ENCODE assay signal across 1 cellular context in the genomic region with DNA sequence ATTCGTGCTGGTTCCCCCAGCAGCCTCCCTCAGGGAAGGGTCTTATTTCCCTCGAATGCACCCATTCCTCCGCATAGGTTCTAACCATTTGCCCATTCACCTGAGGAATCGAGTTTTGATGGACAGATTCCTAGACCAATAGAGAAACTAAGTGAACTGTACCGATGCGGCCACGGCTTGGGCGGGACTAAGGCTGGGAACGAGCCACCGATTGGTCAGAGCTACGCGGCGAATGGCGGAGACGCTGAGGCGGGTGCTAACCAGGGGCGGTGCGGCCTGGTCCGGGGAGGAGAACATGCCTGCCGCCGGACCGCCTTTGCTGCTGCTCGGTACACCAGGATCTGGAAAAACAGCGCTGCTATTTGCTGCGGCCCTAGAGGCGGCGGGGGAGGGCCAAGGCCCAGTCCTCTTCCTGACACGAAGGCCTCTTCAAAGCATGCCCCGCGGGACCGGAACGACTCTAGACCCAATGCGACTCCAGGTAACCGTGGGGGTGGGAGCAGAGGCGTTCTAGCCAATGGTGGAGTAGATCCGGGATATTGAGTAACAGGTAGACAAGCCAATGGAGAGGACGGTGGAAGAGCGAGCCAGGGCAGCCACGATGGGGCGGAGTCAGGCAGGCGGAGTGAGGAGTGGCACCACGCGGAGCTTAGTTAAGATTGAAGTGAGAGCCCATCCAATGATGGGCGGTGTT.
TF ChIP-seq lines count a peak whose summit lies in the region.

A gene with protein sequence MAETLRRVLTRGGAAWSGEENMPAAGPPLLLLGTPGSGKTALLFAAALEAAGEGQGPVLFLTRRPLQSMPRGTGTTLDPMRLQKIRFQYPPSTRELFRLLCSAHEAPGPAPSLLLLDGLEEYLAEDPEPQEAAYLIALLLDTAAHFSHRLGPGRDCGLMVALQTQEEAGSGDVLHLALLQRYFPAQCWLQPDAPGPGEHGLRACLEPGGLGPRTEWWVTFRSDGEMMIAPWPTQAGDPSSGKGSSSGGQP (plus strand): TSS at position 218 of the 694 bp plus-strand sequence. CDS start 15 bp downstream, at position 233.

TF ChIP-seq in HepG2, 621 proteins besides CTCF, POLR2A, EP300 and RAD21 (continued from another document and continues in another):
- TF ChIP-seq, protein P1, sequence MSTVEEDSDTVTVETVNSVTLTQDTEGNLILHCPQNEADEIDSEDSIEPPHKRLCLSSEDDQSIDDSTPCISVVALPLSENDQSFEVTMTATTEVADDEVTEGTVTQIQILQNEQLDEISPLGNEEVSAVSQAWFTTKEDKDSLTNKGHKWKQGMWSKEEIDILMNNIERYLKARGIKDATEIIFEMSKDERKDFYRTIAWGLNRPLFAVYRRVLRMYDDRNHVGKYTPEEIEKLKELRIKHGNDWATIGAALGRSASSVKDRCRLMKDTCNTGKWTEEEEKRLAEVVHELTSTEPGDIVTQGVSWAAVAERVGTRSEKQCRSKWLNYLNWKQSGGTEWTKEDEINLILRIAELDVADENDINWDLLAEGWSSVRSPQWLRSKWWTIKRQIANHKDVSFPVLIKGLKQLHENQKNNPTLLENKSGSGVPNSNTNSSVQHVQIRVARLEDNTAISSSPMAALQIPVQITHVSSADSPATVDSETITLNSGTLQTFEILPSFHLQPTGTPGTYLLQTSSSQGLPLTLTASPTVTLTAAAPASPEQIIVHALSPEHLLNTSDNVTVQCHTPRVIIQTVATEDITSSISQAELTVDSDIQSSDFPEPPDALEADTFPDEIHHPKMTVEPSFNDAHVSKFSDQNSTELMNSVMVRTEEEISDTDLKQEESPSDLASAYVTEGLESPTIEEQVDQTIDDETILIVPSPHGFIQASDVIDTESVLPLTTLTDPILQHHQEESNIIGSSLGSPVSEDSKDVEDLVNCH (CRISPR knock-in tag; IDR thresholded peaks at IDR 0.05): no peak
- TF ChIP-seq YY1 (IDR thresholded peaks at IDR 0.05; ENCODE audit: insufficient read depth, insufficient replicate concordance, low read depth, low read length) (peak; percentile 86), ZNF83 (CRISPR knock-in tag; IDR thresholded peaks at IDR 0.05; ENCODE audit: borderline replicate concordance) (no peak; the same call in 1 of the 2 replicates), PRPF4 (IDR thresholded peaks at IDR 0.05; ENCODE audit: low read depth, low read length, poor library complexity, severe bottlenecking) (no peak), ZNF788 (CRISPR knock-in tag; IDR thresholded peaks at IDR 0.05; ENCODE audit: borderline replicate concordance) (no peak; the same call in 1 of the 2 replicates), SKI (IDR thresholded peaks at IDR 0.05; ENCODE audit: partially characterized antibody) (no peak), ZBTB38 (CRISPR knock-in tag; IDR thresholded peaks at IDR 0.05) (no peak; the same call in 1 of the 2 replicates), ZNF781 (CRISPR knock-in tag; IDR thresholded peaks at IDR 0.05; ENCODE audit: borderline replicate concordance, not compliant biosample characterization) (no peak), MAF1 (CRISPR knock-in tag; IDR thresholded peaks at IDR 0.05; ENCODE audit: borderline replicate concordance) (no peak), ZNF883 (CRISPR knock-in tag; IDR thresholded peaks at IDR 0.05; ENCODE audit: not compliant biosample characterization) (peak; percentile 84), ZNF737 (CRISPR knock-in tag; IDR thresholded peaks at IDR 0.05; ENCODE audit: borderline replicate concordance) (no peak), ZNF841 (CRISPR knock-in tag; IDR thresholded peaks at IDR 0.05; ENCODE audit: borderline replicate concordance) (no peak), ZNF335 (CRISPR knock-in tag; IDR thresholded peaks at IDR 0.05) (peak; percentile 78), REXO4 (CRISPR knock-in tag; IDR thresholded peaks at IDR 0.05; ENCODE audit: borderline replicate concordance) (no peak), NFIB (CRISPR knock-in tag; IDR thresholded peaks at IDR 0.05; ENCODE audit: borderline replicate concordance) (no peak), CCAR2 (optimal IDR thresholded peaks at IDR 0.05; ENCODE audit: low read depth, low read length) (no peak), ZBTB1 (CRISPR knock-in tag; IDR thresholded peaks at IDR 0.05; ENCODE audit: borderline replicate concordance) (no peak), ZNF256 (CRISPR knock-in tag; conservative IDR thresholded peaks at IDR 0.05) (no peak), JDP2 (CRISPR knock-in tag; IDR thresholded peaks at IDR 0.05; ENCODE audit: borderline replicate concordance) (no peak), ARNTL (CRISPR knock-in tag; IDR thresholded peaks at IDR 0.05) (no peak), IRF2 (CRISPR knock-in tag; IDR thresholded peaks at IDR 0.05) (peak; percentile 33; the same call in 1 of the 2 replicates), ZSCAN21 (CRISPR knock-in tag; IDR thresholded peaks at IDR 0.05; ENCODE audit: borderline replicate concordance) (peak; percentile 34; the same call in 1 of the 2 replicates), SRF (IDR thresholded peaks at IDR 0.05; ENCODE audit: low read depth, low read length) (no peak), ZNF790 (CRISPR knock-in tag; IDR thresholded peaks at IDR 0.05; ENCODE audit: borderline replicate concordance) (peak; percentile 76; the same call in 1 of the 2 replicates), WIZ (CRISPR knock-in tag; IDR thresholded peaks at IDR 0.05) (peak; percentile 43; the same call in 1 of the 2 replicates), ZNF530 (CRISPR knock-in tag; IDR thresholded peaks at IDR 0.05; ENCODE audit: low read depth) (no peak), ZMYM4 (CRISPR knock-in tag; IDR thresholded peaks at IDR 0.05) (peak; percentile 70; the same call in 1 of the 2 replicates), ZNF703 (CRISPR knock-in tag; IDR thresholded peaks at IDR 0.05; ENCODE audit: borderline replicate concordance) (no peak), ZBTB42 (CRISPR knock-in tag; IDR thresholded peaks at IDR 0.05) (0 out of 2 replicates have a peak, but pooled peaks have one; percentile 71), FOXC1 (CRISPR knock-in tag; IDR thresholded peaks at IDR 0.05; ENCODE audit: borderline replicate concordance) (peak; percentile 78; the same call in 1 of the 2 replicates), ZNF3 (CRISPR knock-in tag; IDR thresholded peaks at IDR 0.05) (no peak), ELF3 (CRISPR knock-in tag; IDR thresholded peaks at IDR 0.05) (no peak), SMC3 (IDR thresholded peaks at IDR 0.05; ENCODE audit: low read length) (no peak), PHF21A (CRISPR knock-in tag; IDR thresholded peaks at IDR 0.05) (peak; percentile 56; the same call in 1 of the 2 replicates), ZNF331 (CRISPR knock-in tag; IDR thresholded peaks at IDR 0.05) (peak; percentile 17), BORCS8-MEF2B (CRISPR knock-in tag; IDR thresholded peaks at IDR 0.05) (peak; percentile 75; the same call in 1 of the 2 replicates)
- TF ChIP-seq, protein P2, sequence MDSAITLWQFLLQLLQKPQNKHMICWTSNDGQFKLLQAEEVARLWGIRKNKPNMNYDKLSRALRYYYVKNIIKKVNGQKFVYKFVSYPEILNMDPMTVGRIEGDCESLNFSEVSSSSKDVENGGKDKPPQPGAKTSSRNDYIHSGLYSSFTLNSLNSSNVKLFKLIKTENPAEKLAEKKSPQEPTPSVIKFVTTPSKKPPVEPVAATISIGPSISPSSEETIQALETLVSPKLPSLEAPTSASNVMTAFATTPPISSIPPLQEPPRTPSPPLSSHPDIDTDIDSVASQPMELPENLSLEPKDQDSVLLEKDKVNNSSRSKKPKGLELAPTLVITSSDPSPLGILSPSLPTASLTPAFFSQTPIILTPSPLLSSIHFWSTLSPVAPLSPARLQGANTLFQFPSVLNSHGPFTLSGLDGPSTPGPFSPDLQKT (CRISPR knock-in tag; IDR thresholded peaks at IDR 0.05; ENCODE audit: borderline replicate concordance): no peak
- TF ChIP-seq, protein P3, sequence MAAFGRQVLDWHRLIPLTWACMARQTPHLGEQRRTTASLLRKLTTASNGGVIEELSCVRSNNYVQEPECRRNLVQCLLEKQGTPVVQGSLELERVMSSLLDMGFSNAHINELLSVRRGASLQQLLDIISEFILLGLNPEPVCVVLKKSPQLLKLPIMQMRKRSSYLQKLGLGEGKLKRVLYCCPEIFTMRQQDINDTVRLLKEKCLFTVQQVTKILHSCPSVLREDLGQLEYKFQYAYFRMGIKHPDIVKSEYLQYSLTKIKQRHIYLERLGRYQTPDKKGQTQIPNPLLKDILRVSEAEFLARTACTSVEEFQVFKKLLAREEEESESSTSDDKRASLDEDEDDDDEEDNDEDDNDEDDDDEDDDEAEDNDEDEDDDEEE (CRISPR knock-in tag; IDR thresholded peaks at IDR 0.05): peak; percentile 73; the same call in 1 of the 2 replicates
- TF ChIP-seq, protein P4, sequence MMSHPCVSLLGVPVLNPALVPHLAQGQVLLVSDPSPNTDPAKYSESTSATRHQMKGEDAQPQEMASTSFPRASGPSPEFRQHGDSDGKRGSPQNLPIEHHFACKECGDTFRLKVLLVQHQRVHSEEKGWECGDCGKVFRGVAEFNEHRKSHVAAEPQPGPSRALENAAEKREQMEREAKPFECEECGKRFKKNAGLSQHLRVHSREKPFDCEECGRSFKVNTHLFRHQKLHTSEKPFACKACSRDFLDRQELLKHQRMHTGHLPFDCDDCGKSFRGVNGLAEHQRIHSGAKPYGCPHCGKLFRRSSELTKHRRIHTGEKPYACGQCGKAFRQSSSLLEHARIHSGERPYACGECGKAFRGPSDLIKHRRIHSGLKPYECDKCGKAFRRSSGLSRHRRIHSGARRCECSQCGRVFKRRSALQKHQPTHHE (CRISPR knock-in tag; IDR thresholded peaks at IDR 0.05; ENCODE audit: borderline replicate concordance): peak; percentile 61; the same call in 1 of the 2 replicates
- TF ChIP-seq, protein P5, sequence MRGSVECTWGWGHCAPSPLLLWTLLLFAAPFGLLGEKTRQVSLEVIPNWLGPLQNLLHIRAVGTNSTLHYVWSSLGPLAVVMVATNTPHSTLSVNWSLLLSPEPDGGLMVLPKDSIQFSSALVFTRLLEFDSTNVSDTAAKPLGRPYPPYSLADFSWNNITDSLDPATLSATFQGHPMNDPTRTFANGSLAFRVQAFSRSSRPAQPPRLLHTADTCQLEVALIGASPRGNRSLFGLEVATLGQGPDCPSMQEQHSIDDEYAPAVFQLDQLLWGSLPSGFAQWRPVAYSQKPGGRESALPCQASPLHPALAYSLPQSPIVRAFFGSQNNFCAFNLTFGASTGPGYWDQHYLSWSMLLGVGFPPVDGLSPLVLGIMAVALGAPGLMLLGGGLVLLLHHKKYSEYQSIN (CRISPR knock-in tag; IDR thresholded peaks at IDR 0.05; ENCODE audit: borderline replicate concordance): no peak
- TF ChIP-seq, protein P6, sequence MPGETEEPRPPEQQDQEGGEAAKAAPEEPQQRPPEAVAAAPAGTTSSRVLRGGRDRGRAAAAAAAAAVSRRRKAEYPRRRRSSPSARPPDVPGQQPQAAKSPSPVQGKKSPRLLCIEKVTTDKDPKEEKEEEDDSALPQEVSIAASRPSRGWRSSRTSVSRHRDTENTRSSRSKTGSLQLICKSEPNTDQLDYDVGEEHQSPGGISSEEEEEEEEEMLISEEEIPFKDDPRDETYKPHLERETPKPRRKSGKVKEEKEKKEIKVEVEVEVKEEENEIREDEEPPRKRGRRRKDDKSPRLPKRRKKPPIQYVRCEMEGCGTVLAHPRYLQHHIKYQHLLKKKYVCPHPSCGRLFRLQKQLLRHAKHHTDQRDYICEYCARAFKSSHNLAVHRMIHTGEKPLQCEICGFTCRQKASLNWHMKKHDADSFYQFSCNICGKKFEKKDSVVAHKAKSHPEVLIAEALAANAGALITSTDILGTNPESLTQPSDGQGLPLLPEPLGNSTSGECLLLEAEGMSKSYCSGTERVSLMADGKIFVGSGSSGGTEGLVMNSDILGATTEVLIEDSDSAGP (CRISPR knock-in tag; IDR thresholded peaks at IDR 0.05; ENCODE audit: borderline replicate concordance): peak; percentile 81; the same call in 1 of the 2 replicates
- TF ChIP-seq, protein P7, sequence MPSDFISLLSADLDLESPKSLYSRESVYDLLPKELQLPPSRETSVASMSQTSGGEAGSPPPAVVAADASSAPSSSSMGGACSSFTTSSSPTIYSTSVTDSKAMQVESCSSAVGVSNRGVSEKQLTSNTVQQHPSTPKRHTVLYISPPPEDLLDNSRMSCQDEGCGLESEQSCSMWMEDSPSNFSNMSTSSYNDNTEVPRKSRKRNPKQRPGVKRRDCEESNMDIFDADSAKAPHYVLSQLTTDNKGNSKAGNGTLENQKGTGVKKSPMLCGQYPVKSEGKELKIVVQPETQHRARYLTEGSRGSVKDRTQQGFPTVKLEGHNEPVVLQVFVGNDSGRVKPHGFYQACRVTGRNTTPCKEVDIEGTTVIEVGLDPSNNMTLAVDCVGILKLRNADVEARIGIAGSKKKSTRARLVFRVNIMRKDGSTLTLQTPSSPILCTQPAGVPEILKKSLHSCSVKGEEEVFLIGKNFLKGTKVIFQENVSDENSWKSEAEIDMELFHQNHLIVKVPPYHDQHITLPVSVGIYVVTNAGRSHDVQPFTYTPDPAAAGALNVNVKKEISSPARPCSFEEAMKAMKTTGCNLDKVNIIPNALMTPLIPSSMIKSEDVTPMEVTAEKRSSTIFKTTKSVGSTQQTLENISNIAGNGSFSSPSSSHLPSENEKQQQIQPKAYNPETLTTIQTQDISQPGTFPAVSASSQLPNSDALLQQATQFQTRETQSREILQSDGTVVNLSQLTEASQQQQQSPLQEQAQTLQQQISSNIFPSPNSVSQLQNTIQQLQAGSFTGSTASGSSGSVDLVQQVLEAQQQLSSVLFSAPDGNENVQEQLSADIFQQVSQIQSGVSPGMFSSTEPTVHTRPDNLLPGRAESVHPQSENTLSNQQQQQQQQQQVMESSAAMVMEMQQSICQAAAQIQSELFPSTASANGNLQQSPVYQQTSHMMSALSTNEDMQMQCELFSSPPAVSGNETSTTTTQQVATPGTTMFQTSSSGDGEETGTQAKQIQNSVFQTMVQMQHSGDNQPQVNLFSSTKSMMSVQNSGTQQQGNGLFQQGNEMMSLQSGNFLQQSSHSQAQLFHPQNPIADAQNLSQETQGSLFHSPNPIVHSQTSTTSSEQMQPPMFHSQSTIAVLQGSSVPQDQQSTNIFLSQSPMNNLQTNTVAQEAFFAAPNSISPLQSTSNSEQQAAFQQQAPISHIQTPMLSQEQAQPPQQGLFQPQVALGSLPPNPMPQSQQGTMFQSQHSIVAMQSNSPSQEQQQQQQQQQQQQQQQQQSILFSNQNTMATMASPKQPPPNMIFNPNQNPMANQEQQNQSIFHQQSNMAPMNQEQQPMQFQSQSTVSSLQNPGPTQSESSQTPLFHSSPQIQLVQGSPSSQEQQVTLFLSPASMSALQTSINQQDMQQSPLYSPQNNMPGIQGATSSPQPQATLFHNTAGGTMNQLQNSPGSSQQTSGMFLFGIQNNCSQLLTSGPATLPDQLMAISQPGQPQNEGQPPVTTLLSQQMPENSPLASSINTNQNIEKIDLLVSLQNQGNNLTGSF (CRISPR knock-in tag; IDR thresholded peaks at IDR 0.05): no peak
- TF ChIP-seq, protein P8, sequence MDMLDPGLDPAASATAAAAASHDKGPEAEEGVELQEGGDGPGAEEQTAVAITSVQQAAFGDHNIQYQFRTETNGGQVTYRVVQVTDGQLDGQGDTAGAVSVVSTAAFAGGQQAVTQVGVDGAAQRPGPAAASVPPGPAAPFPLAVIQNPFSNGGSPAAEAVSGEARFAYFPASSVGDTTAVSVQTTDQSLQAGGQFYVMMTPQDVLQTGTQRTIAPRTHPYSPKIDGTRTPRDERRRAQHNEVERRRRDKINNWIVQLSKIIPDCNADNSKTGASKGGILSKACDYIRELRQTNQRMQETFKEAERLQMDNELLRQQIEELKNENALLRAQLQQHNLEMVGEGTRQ (IDR thresholded peaks at IDR 0.05; ENCODE audit: low read depth, low read length): no peak
- TF ChIP-seq, protein P8 (CRISPR knock-in tag; IDR thresholded peaks at IDR 0.05; ENCODE audit: borderline replicate concordance): no peak
